ENCODE assay signal across 1 cellular context in genomic region chr10:31031666-31032514, GRCh38.
TF ChIP-seq lines count a peak whose summit lies in the region.

A gene with protein sequence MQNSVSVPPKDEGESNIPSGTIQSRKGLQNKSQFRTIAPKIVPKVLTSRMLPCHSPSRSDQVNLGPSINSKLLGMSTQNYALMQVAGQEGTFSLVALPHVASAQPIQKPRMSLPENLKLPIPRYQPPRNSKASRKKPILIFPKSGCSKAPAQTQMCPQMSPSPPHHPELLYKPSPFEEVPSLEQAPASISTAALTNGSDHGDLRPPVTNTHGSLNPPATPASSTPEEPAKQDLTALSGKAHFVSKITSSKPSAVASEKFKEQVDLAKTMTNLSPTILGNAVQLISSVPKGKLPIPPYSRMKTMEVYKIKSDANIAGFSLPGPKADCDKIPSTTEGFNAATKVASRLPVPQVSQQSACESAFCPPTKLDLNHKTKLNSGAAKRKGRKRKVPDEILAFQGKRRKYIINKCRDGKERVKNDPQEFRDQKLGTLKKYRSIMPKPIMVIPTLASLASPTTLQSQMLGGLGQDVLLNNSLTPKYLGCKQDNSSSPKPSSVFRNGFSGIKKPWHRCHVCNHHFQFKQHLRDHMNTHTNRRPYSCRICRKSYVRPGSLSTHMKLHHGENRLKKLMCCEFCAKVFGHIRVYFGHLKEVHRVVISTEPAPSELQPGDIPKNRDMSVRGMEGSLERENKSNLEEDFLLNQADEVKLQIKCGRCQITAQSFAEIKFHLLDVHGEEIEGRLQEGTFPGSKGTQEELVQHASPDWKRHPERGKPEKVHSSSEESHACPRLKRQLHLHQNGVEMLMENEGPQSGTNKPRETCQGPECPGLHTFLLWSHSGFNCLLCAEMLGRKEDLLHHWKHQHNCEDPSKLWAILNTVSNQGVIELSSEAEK (minus strand): TSS chr10:31031865. CDS start chr10:30877034, 154,831 bp downstream.

TF ChIP-seq in HepG2, 621 proteins besides CTCF, POLR2A, EP300 and RAD21 (continued from another document and continues in another):
- TF ChIP-seq, protein P1, sequence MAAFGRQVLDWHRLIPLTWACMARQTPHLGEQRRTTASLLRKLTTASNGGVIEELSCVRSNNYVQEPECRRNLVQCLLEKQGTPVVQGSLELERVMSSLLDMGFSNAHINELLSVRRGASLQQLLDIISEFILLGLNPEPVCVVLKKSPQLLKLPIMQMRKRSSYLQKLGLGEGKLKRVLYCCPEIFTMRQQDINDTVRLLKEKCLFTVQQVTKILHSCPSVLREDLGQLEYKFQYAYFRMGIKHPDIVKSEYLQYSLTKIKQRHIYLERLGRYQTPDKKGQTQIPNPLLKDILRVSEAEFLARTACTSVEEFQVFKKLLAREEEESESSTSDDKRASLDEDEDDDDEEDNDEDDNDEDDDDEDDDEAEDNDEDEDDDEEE (CRISPR knock-in tag; IDR thresholded peaks at IDR 0.05), result peak; percentile 77
- TF ChIP-seq KDM5B (CRISPR knock-in tag; IDR thresholded peaks at IDR 0.05; ENCODE audit: borderline replicate concordance), result peak; percentile 81; the same call in 1 of the 2 replicates
- TF ChIP-seq ZNF569 (CRISPR knock-in tag; IDR thresholded peaks at IDR 0.05; ENCODE audit: borderline replicate concordance), result no peak
- no peak for TF ChIP-seq CBX5 (CRISPR knock-in tag; IDR thresholded peaks at IDR 0.05; ENCODE audit: borderline replicate concordance)
- TF ChIP-seq ZNF713 (CRISPR knock-in tag; IDR thresholded peaks at IDR 0.05), result no peak
- no peak; the same call in 1 of the 2 replicates for TF ChIP-seq TBX3 (IDR thresholded peaks at IDR 0.05; ENCODE audit: borderline replicate concordance)
- peak; percentile 69; the same call in 1 of the 2 replicates for TF ChIP-seq CREB3 (CRISPR knock-in tag; IDR thresholded peaks at IDR 0.05)
- TF ChIP-seq, protein P2, sequence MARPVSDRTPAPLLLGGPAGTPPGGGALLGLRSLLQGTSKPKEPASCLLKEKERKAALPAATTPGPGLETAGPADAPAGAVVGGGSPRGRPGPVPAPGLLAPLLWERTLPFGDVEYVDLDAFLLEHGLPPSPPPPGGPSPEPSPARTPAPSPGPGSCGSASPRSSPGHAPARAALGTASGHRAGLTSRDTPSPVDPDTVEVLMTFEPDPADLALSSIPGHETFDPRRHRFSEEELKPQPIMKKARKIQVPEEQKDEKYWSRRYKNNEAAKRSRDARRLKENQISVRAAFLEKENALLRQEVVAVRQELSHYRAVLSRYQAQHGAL (CRISPR knock-in tag; IDR thresholded peaks at IDR 0.05; ENCODE audit: not compliant biosample characterization), result no peak
- TF ChIP-seq, protein P3, sequence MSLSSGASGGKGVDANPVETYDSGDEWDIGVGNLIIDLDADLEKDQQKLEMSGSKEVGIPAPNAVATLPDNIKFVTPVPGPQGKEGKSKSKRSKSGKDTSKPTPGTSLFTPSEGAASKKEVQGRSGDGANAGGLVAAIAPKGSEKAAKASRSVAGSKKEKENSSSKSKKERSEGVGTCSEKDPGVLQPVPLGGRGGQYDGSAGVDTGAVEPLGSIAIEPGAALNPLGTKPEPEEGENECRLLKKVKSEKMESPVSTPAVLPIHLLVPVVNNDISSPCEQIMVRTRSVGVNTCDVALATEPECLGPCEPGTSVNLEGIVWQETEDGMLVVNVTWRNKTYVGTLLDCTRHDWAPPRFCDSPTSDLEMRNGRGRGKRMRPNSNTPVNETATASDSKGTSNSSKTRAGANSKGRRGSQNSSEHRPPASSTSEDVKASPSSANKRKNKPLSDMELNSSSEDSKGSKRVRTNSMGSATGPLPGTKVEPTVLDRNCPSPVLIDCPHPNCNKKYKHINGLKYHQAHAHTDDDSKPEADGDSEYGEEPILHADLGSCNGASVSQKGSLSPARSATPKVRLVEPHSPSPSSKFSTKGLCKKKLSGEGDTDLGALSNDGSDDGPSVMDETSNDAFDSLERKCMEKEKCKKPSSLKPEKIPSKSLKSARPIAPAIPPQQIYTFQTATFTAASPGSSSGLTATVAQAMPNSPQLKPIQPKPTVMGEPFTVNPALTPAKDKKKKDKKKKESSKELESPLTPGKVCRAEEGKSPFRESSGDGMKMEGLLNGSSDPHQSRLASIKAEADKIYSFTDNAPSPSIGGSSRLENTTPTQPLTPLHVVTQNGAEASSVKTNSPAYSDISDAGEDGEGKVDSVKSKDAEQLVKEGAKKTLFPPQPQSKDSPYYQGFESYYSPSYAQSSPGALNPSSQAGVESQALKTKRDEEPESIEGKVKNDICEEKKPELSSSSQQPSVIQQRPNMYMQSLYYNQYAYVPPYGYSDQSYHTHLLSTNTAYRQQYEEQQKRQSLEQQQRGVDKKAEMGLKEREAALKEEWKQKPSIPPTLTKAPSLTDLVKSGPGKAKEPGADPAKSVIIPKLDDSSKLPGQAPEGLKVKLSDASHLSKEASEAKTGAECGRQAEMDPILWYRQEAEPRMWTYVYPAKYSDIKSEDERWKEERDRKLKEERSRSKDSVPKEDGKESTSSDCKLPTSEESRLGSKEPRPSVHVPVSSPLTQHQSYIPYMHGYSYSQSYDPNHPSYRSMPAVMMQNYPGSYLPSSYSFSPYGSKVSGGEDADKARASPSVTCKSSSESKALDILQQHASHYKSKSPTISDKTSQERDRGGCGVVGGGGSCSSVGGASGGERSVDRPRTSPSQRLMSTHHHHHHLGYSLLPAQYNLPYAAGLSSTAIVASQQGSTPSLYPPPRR (CRISPR knock-in tag; IDR thresholded peaks at IDR 0.05; ENCODE audit: borderline replicate concordance), result no peak; the same call in 1 of the 2 replicates
- TF ChIP-seq DMTF1 (CRISPR knock-in tag; IDR thresholded peaks at IDR 0.05), result no peak
- 0 out of 2 replicates have a peak, but pooled peaks have one; percentile 60 for TF ChIP-seq ZIK1 (CRISPR knock-in tag; IDR thresholded peaks at IDR 0.05; ENCODE audit: borderline replicate concordance, low read depth)
- TF ChIP-seq, protein P4, sequence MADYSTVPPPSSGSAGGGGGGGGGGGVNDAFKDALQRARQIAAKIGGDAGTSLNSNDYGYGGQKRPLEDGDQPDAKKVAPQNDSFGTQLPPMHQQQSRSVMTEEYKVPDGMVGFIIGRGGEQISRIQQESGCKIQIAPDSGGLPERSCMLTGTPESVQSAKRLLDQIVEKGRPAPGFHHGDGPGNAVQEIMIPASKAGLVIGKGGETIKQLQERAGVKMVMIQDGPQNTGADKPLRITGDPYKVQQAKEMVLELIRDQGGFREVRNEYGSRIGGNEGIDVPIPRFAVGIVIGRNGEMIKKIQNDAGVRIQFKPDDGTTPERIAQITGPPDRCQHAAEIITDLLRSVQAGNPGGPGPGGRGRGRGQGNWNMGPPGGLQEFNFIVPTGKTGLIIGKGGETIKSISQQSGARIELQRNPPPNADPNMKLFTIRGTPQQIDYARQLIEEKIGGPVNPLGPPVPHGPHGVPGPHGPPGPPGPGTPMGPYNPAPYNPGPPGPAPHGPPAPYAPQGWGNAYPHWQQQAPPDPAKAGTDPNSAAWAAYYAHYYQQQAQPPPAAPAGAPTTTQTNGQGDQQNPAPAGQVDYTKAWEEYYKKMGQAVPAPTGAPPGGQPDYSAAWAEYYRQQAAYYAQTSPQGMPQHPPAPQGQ (CRISPR knock-in tag; IDR thresholded peaks at IDR 0.05; ENCODE audit: borderline replicate concordance), result no peak
- no peak for TF ChIP-seq CHCHD3 (CRISPR knock-in tag; IDR thresholded peaks at IDR 0.05)
- peak; percentile 67 for TF ChIP-seq FOXC1 (CRISPR knock-in tag; IDR thresholded peaks at IDR 0.05; ENCODE audit: borderline replicate concordance)
- TF ChIP-seq ZNF547 (CRISPR knock-in tag; IDR thresholded peaks at IDR 0.05), result peak; percentile 73
- TF ChIP-seq, protein P5, sequence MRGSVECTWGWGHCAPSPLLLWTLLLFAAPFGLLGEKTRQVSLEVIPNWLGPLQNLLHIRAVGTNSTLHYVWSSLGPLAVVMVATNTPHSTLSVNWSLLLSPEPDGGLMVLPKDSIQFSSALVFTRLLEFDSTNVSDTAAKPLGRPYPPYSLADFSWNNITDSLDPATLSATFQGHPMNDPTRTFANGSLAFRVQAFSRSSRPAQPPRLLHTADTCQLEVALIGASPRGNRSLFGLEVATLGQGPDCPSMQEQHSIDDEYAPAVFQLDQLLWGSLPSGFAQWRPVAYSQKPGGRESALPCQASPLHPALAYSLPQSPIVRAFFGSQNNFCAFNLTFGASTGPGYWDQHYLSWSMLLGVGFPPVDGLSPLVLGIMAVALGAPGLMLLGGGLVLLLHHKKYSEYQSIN (CRISPR knock-in tag; IDR thresholded peaks at IDR 0.05; ENCODE audit: borderline replicate concordance), result no peak
- no peak for TF ChIP-seq ATRX (CRISPR knock-in tag; IDR thresholded peaks at IDR 0.05; ENCODE audit: borderline replicate concordance)
- no peak for TF ChIP-seq ZNF281 (CRISPR knock-in tag; IDR thresholded peaks at IDR 0.05; ENCODE audit: borderline replicate concordance)
- peak; percentile 65 for TF ChIP-seq POLR2G (IDR thresholded peaks at IDR 0.05; ENCODE audit: low read depth, low read length)
- no peak for TF ChIP-seq CENPBD1 (CRISPR knock-in tag; IDR thresholded peaks at IDR 0.05; ENCODE audit: borderline replicate concordance, low read depth)
- TF ChIP-seq ZNF615 (CRISPR knock-in tag; IDR thresholded peaks at IDR 0.05; ENCODE audit: borderline replicate concordance), result no peak
- TF ChIP-seq ZSCAN12 (CRISPR knock-in tag; IDR thresholded peaks at IDR 0.05), result 0 out of 2 replicates have a peak, but pooled peaks have one; percentile 43
- TF ChIP-seq SNRNP70 (IDR thresholded peaks at IDR 0.05; ENCODE audit: low read depth, low read length), result no peak
- no peak for TF ChIP-seq GPN1 (CRISPR knock-in tag; IDR thresholded peaks at IDR 0.05; ENCODE audit: borderline replicate concordance)
- no peak for TF ChIP-seq ZNF839 (CRISPR knock-in tag; IDR thresholded peaks at IDR 0.05; ENCODE audit: borderline replicate concordance)
- TF ChIP-seq, protein P6, sequence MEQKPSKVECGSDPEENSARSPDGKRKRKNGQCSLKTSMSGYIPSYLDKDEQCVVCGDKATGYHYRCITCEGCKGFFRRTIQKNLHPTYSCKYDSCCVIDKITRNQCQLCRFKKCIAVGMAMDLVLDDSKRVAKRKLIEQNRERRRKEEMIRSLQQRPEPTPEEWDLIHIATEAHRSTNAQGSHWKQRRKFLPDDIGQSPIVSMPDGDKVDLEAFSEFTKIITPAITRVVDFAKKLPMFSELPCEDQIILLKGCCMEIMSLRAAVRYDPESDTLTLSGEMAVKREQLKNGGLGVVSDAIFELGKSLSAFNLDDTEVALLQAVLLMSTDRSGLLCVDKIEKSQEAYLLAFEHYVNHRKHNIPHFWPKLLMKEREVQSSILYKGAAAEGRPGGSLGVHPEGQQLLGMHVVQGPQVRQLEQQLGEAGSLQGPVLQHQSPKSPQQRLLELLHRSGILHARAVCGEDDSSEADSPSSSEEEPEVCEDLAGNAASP (CRISPR knock-in tag; IDR thresholded peaks at IDR 0.05; ENCODE audit: borderline replicate concordance), result no peak
- no peak for TF ChIP-seq GABPA (IDR thresholded peaks at IDR 0.05; ENCODE audit: low read depth, low read length)
- peak; percentile 34 for TF ChIP-seq GABPA (CRISPR knock-in tag; IDR thresholded peaks at IDR 0.05; ENCODE audit: low read depth)
- TF ChIP-seq, protein P7, sequence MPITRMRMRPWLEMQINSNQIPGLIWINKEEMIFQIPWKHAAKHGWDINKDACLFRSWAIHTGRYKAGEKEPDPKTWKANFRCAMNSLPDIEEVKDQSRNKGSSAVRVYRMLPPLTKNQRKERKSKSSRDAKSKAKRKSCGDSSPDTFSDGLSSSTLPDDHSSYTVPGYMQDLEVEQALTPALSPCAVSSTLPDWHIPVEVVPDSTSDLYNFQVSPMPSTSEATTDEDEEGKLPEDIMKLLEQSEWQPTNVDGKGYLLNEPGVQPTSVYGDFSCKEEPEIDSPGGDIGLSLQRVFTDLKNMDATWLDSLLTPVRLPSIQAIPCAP (CRISPR knock-in tag; IDR thresholded peaks at IDR 0.05; ENCODE audit: low read depth), result 0 out of 2 replicates have a peak, but pooled peaks have one; percentile 38
- 0 out of 2 replicates have a peak, but pooled peaks have one; percentile 34 for TF ChIP-seq ZNF160 (CRISPR knock-in tag; IDR thresholded peaks at IDR 0.05)
- no peak for TF ChIP-seq ZNF292 (CRISPR knock-in tag; IDR thresholded peaks at IDR 0.05; ENCODE audit: borderline replicate concordance, low read depth)
- TF ChIP-seq AKAP8 (CRISPR knock-in tag; IDR thresholded peaks at IDR 0.05), result no peak
- no peak for TF ChIP-seq ZNF841 (CRISPR knock-in tag; IDR thresholded peaks at IDR 0.05; ENCODE audit: borderline replicate concordance)
- TF ChIP-seq HDAC6 (IDR thresholded peaks at IDR 0.05; ENCODE audit: low read depth, low read length), result no peak
